8 cellular contexts compared by ENCODE assay signal in the genomic region with DNA sequence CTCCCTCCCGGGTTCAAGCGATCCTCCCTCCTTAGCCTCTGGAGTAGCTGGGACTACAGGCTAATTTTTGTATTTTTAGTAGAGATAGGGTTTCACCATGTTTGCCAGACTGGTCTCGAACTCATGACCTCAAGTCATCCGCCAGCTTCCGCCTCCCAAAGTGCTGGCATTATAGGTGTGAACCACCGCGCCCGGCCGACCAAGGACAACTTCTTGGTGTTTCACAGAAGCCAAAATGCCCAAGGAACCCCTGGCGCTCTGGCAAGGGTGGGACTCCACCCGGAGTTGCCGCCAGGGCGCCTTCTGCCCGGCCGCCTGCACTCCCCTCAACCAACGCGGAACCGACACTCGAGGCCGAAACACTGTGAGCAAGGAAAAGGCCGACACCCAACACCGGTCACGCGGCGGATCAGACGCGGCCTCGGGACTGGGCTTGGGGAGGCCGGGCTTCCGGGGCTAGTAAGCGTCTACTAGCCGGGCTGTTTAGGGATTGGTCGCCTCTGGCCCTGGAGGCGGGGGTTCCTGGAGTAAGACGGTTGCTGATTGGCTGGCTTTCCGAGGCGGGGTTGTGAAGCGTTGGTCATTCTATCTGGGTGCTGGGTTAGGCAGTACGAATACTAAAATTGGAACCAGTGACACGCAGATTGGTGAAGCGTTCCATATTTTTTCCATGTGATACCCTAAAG. TPM values are rescaled to one million over a fixed set of nuclear protein-coding genes. Genes with fewer than 3 reads are reported as not detected.
DNase-seq lines count a peak whose midpoint lies in the region; FAIRE-seq and TF ChIP-seq lines count a peak whose summit lies in the region.

No MANE protein-coding gene starts in this region.

- H2BK5ac ChIP-seq in mesendoderm (ENCODE audit: low read length): no peak overlapping the region

- H3K56ac ChIP-seq in mesendoderm (ENCODE audit: low read length): peak overlapping the region; percentile 83

- H4K20me1 ChIP-seq in endothelial cell of umbilical vein (replicated peaks; ENCODE audit: control insufficient read depth, extremely low read depth, insufficient read depth, low read length): no peaks in the 10 kb centered on the region

- peak; percentile 96 for DNase-seq in ELF-1 (ENCODE audit: low read depth, low spot score)
- DNase-seq in HFFc6: peak; percentile 44
- DNase-seq in NCI-H510A (lab: John Stamatoyannopoulos, UW): peak; percentile 49
- peak; percentile 82 for DNase-seq in activated T-cell treated with anti-CD3 and anti-CD28 coated beads for 24 hours (ENCODE audit: low read depth)
- DNase-seq in endothelial cell of umbilical vein (ENCODE audit: low read depth, low spot score): peak; percentile 97
- DNase-seq in mesendoderm: peak; percentile 98
- DNase-seq in stimulated activated CD8-positive, alpha-beta memory T cell treated with anti-CD3 and anti-CD28 coated beads, Interleukin-12 subunit alpha, Interleukin-12 subunit beta, amount 100 ng/mL, for 1 hour (ENCODE audit: low read depth): peak; percentile 74
- DNase-seq in KBM-7: no peak

- CTCF ChIA-PET in endothelial cell of umbilical vein (lab: Charles Lee): interaction anchor here (0.5 to 0.7 kb wide), 2 partner anchors 13 to 96 kb away, joined by 3 read pairs; no protein-coding TSS in a partner anchor

- H3K4me3 ChIP-seq in endothelial cell of umbilical vein (replicated peaks in 1 of 3; ENCODE audit: insufficient read depth in 1 of 3, low read depth in 1 of 3, low read length in 3 of 3) (peak overlapping the region in 2 of 3 experiments; percentile 17 to 18), mesendoderm (ENCODE audit: low read length) (peak overlapping the region; percentile 22)

- peak overlapping the region; percentile 84 for H2AFZ ChIP-seq in endothelial cell of umbilical vein (ENCODE audit: low read depth, low read length)

- BruUV-seq in endothelial cell of umbilical vein (replicated peaks; lab: Mats Ljungman, UMichigan): TSS peak; percentile 78

- H3K4me1 ChIP-seq in endothelial cell of umbilical vein (ENCODE audit: control insufficient read depth, extremely low read depth, insufficient read depth, low read length) (no peaks in the 10 kb centered on the region), mesendoderm (ENCODE audit: control insufficient read depth, low read depth, low read length) (no peaks in the 10 kb centered on the region)

- peak; percentile 99 for FAIRE-seq in endothelial cell of umbilical vein (lab: Jason Lieb, UNC)

- no peaks in the 10 kb centered on the region; the same call in none of the 2 replicates for H3K27me3 Mint-ChIP-seq in HFFc6 (ENCODE audit: insufficient read depth)

- H3K9me3 Mint-ChIP-seq in HFFc6: no peaks in the 10 kb centered on the region

- intact Hi-C loops in endothelial cell of umbilical vein (cut with micrococcal nuclease): loop anchor here (5.0 kb wide), 1 partner anchor 87 kb away; a partner anchor contains a TSS

- WGBS in mesendoderm (ENCODE audit: extremely low coverage, insufficient coverage, low lambda C conversion rate): no CpG with 5 or more reads among the region's 41 CpGs

- no peak overlapping the region for H3K23ac ChIP-seq in mesendoderm (ENCODE audit: low read length)

- peak overlapping the region; percentile 45 for H3K9ac ChIP-seq in endothelial cell of umbilical vein (replicated peaks; ENCODE audit: extremely low read depth, insufficient read depth, low read length)
- H3K9ac ChIP-seq in mesendoderm (ENCODE audit: low read length): peak overlapping the region; percentile 70

- no peak overlapping the region for H4K5ac ChIP-seq in mesendoderm (ENCODE audit: low read length)

- peak; percentile 42 for TF ChIP-seq POLR2A in endothelial cell of umbilical vein (IDR thresholded peaks at IDR 0.05; ENCODE audit: low read depth, low read length)

- dilution Hi-C loops in endothelial cell of umbilical vein (cut with MboI; ENCODE audit: extremely low pct_ligation_motif_present, low sequenced_read_pairs): no loop called here

- H3K4me2 ChIP-seq in endothelial cell of umbilical vein (ENCODE audit: insufficient read depth, low read length) (peak overlapping the region; percentile 67), mesendoderm (ENCODE audit: low read length) (peak overlapping the region; percentile 78)

- in situ Hi-C loops in KBM-7 (cut with MboI; ENCODE audit: low pct_unique_long_range_greater_than_20kb, low sequenced_read_pairs): no loop called here

- no peak overlapping the region for H3K18ac ChIP-seq in mesendoderm (ENCODE audit: low read length)

- H3K9me3 ChIP-seq in endothelial cell of umbilical vein (replicated peaks; ENCODE audit: control insufficient read depth, insufficient read depth, low read length): no peaks in the 10 kb centered on the region

- no peaks in the 10 kb centered on the region for H3K79me1 ChIP-seq in mesendoderm (ENCODE audit: low read length)

- no peak overlapping the region for H4K8ac ChIP-seq in mesendoderm (ENCODE audit: low read depth, low read length)

- POLR2A ChIA-PET in endothelial cell of umbilical vein (lab: Charles Lee): no interaction called here

- no peaks in the 10 kb centered on the region for H3K9me1 ChIP-seq in endothelial cell of umbilical vein (replicated peaks; ENCODE audit: control insufficient read depth, extremely low read depth, insufficient read depth, low read length)

- no peak overlapping the region for H2AK5ac ChIP-seq in mesendoderm (ENCODE audit: low read length)

- H3K27me3 ChIP-seq in endothelial cell of umbilical vein (ENCODE audit: control insufficient read depth in 2 of 2, insufficient read depth in 2 of 2, low read length in 2 of 2) (no peaks in the 10 kb centered on the region), mesendoderm (ENCODE audit: insufficient read depth, low read length, poor library complexity) (no peaks in the 10 kb centered on the region)

- H2BK120ac ChIP-seq in mesendoderm (ENCODE audit: low read depth, low read length): no peak overlapping the region

- H3K36me3 Mint-ChIP-seq in HFFc6 (ENCODE audit: low read depth): no peaks in the 10 kb centered on the region

- no peak overlapping the region for H3K4ac ChIP-seq in mesendoderm (ENCODE audit: low read depth, low read length)

- peak overlapping the region; percentile 74; the same call in 1 of the 2 replicates for H3K27ac Mint-ChIP-seq in HFFc6

- peaks cover 35% of the 10 kb centered on the region for H3K4me1 Mint-ChIP-seq in HFFc6 (ENCODE audit: low read depth)

- TF ChIP-seq CTCF in HFFc6 (IDR thresholded peaks at IDR 0.05) (no peak), endothelial cell of umbilical vein (IDR thresholded peaks at IDR 0.05; ENCODE audit: extremely low read depth in 1 of 2, insufficient read depth in 1 of 2, low read depth in 1 of 2, low read length in 2 of 2) (peak in 1 of 2 donors; percentile 10)

- H3K27ac ChIP-seq in endothelial cell of umbilical vein (ENCODE audit: insufficient read depth, low read depth, low read length) (peak overlapping the region; percentile 35), mesendoderm (ENCODE audit: low read depth, low read length) (no peak overlapping the region)

- no peaks in the 10 kb centered on the region for H3K79me2 ChIP-seq in endothelial cell of umbilical vein (ENCODE audit: control insufficient read depth, insufficient read depth, low read length)
- no peaks in the 10 kb centered on the region for H3K79me2 ChIP-seq in mesendoderm (ENCODE audit: control insufficient read depth, insufficient read depth, low read length)

- H3K36me3 ChIP-seq in endothelial cell of umbilical vein (ENCODE audit: control insufficient read depth in 2 of 2, extremely low read depth in 1 of 2, insufficient read depth in 2 of 2, low read length in 2 of 2) (no peaks in the 10 kb centered on the region), mesendoderm (ENCODE audit: control insufficient read depth, insufficient read depth, low read length) (no peaks in the 10 kb centered on the region)

- peak overlapping the region; percentile 65; the same call in 1 of the 2 replicates for H3K4me3 Mint-ChIP-seq in HFFc6

- no peak overlapping the region for H2BK15ac ChIP-seq in mesendoderm (replicated peaks; ENCODE audit: low read depth)

RNA-seq across cellular contexts. Expression of a gene that starts 7.7 kb away (rescaled TPM):
- total RNA-seq in HFFc6 (2021; fragmentation: NEBNext Ultra II Directional; extraction: Animal tissue kit (Norgen Biotek cat#: 25700)): under 1 TPM in 2 of 6 experiments, not detected in 4; 0.07 to 0.08 TPM
- total RNA-seq in endothelial cell of umbilical vein: not detected in 2 replicates
- polyA plus RNA-seq in endothelial cell of umbilical vein: 0.03 TPM in 1 of 2 replicates, not detected in the other
- 0.04 TPM in 1 of 2 replicates, not detected in the other for polyA plus RNA-seq in endothelial cell of umbilical vein (2011; cell fraction: cytosol; rRNA removed)
- 0.22 and 0.32 TPM in 2 replicates for polyA plus RNA-seq in endothelial cell of umbilical vein (2011; cell fraction: nucleus; rRNA removed)
- polyA plus RNA-seq in endothelial cell of umbilical vein (2012): 1.2 and 1.5 TPM in 2 replicates
- 0.15 TPM in 1 of 2 replicates, not detected in the other for polyA minus RNA-seq in endothelial cell of umbilical vein
- polyA minus RNA-seq in endothelial cell of umbilical vein (2011; cell fraction: cytosol; rRNA and poly(A)+ RNA removed): not detected
- polyA minus RNA-seq in endothelial cell of umbilical vein (2011; cell fraction: nucleus; rRNA and poly(A)+ RNA removed): not detected in 2 replicates
- not detected for polyA plus RNA-seq in mesendoderm (2013, experiment 1 of 2)
- 0.01 TPM for polyA plus RNA-seq in mesendoderm (2013, experiment 2 of 2)

RNA-seq across cellular contexts. Expression of a gene that starts 16.3 kb away (rescaled TPM):
- total RNA-seq in HFFc6 (2021; fragmentation: NEBNext Ultra II Directional; extraction: Animal tissue kit (Norgen Biotek cat#: 25700)): 10 to 100 TPM; 21.0 to 22.1 (median 21.5) TPM
- 19.6 and 25.1 TPM in 2 replicates for total RNA-seq in endothelial cell of umbilical vein
- 52.2 and 73.6 TPM in 2 replicates for polyA plus RNA-seq in endothelial cell of umbilical vein
- polyA plus RNA-seq in endothelial cell of umbilical vein (2011; cell fraction: cytosol; rRNA removed): 23.6 and 31.1 TPM in 2 replicates
- 12.7 and 14.7 TPM in 2 replicates for polyA plus RNA-seq in endothelial cell of umbilical vein (2011; cell fraction: nucleus; rRNA removed)
- polyA plus RNA-seq in endothelial cell of umbilical vein (2012): 19.6 and 42.8 TPM in 2 replicates
- 7.6 and 9.2 TPM in 2 replicates for polyA minus RNA-seq in endothelial cell of umbilical vein
- 21.4 TPM for polyA minus RNA-seq in endothelial cell of umbilical vein (2011; cell fraction: cytosol; rRNA and poly(A)+ RNA removed)
- 4.9 and 11.2 TPM in 2 replicates for polyA minus RNA-seq in endothelial cell of umbilical vein (2011; cell fraction: nucleus; rRNA and poly(A)+ RNA removed)
- 6.1 TPM for polyA plus RNA-seq in mesendoderm (2013, experiment 1 of 2)
- 6.9 TPM for polyA plus RNA-seq in mesendoderm (2013, experiment 2 of 2)

RNA-seq across cellular contexts. Expression of a gene that starts 16.8 kb away (rescaled TPM):
- not detected for total RNA-seq in HFFc6 (2021; fragmentation: NEBNext Ultra II Directional; extraction: Animal tissue kit (Norgen Biotek cat#: 25700))
- not detected in 2 replicates for total RNA-seq in endothelial cell of umbilical vein
- not detected in 2 replicates for polyA plus RNA-seq in endothelial cell of umbilical vein
- polyA plus RNA-seq in endothelial cell of umbilical vein (2011; cell fraction: cytosol; rRNA removed): not detected in 2 replicates
- polyA plus RNA-seq in endothelial cell of umbilical vein (2011; cell fraction: nucleus; rRNA removed): 0.05 TPM in 1 of 2 replicates, not detected in the other
- polyA plus RNA-seq in endothelial cell of umbilical vein (2012): not detected in 2 replicates
- not detected in 2 replicates for polyA minus RNA-seq in endothelial cell of umbilical vein
- 0.31 TPM for polyA minus RNA-seq in endothelial cell of umbilical vein (2011; cell fraction: cytosol; rRNA and poly(A)+ RNA removed)
- not detected in 2 replicates for polyA minus RNA-seq in endothelial cell of umbilical vein (2011; cell fraction: nucleus; rRNA and poly(A)+ RNA removed)
- polyA plus RNA-seq in mesendoderm (2013, experiment 1 of 2): 0.01 TPM
- not detected for polyA plus RNA-seq in mesendoderm (2013, experiment 2 of 2)

RNA-seq across cellular contexts. Expression of a gene that starts 36.0 kb away (rescaled TPM):
- total RNA-seq in HFFc6 (2021; fragmentation: NEBNext Ultra II Directional; extraction: Animal tissue kit (Norgen Biotek cat#: 25700)): 1 to 10 TPM; 6.6 to 8.3 (median 8.1) TPM
- 17.1 and 19.3 TPM in 2 replicates for total RNA-seq in endothelial cell of umbilical vein
- polyA plus RNA-seq in endothelial cell of umbilical vein: 23.9 and 28.8 TPM in 2 replicates
- 18.4 and 25.3 TPM in 2 replicates for polyA plus RNA-seq in endothelial cell of umbilical vein (2011; cell fraction: cytosol; rRNA removed)
- 16.0 and 18.0 TPM in 2 replicates for polyA plus RNA-seq in endothelial cell of umbilical vein (2011; cell fraction: nucleus; rRNA removed)
- 11.3 and 18.5 TPM in 2 replicates for polyA plus RNA-seq in endothelial cell of umbilical vein (2012)
- polyA minus RNA-seq in endothelial cell of umbilical vein: 5.2 and 5.8 TPM in 2 replicates
- 16.5 TPM for polyA minus RNA-seq in endothelial cell of umbilical vein (2011; cell fraction: cytosol; rRNA and poly(A)+ RNA removed)
- polyA minus RNA-seq in endothelial cell of umbilical vein (2011; cell fraction: nucleus; rRNA and poly(A)+ RNA removed): 5.1 and 7.3 TPM in 2 replicates
- polyA plus RNA-seq in mesendoderm (2013, experiment 1 of 2): 11.5 TPM
- 12.2 TPM for polyA plus RNA-seq in mesendoderm (2013, experiment 2 of 2)
